2 cellular contexts compared by ENCODE assay signal in genomic region chr4:137735561-137736104, GRCh38.
TF ChIP-seq lines count a peak whose summit lies in the region.

No MANE protein-coding gene starts in this region.

TF ChIP-seq in GM12878, 131 proteins besides CTCF, POLR2A, EP300 and RAD21:
- TF ChIP-seq SIN3A (IDR thresholded peaks at IDR 0.05; ENCODE audit: low read depth, low read length) (no peak), MTA2 (IDR thresholded peaks at IDR 0.05; ENCODE audit: low read depth) (no peak), BCL11A (IDR thresholded peaks at IDR 0.05; ENCODE audit: low read depth, low read length) (no peak), POLR2AphosphoS2 (IDR thresholded peaks at IDR 0.05; ENCODE audit: low read depth, low read length) (no peak), ZNF274 (IDR thresholded peaks at IDR 0.05; ENCODE audit: insufficient read depth, insufficient read length) (no peak), NR2C2 (IDR thresholded peaks at IDR 0.05; ENCODE audit: borderline replicate concordance, control insufficient read depth, insufficient read length, low read depth) (no peak), SREBF2 (IDR thresholded peaks at IDR 0.05; ENCODE audit: low read length) (no peak), KAT2A (conservative IDR thresholded peaks at IDR 0.05; ENCODE audit: control insufficient read depth, low read depth, low read length) (no peak), TAF1 (IDR thresholded peaks at IDR 0.05; ENCODE audit: borderline replicate concordance, low read depth, low read length) (no peak), NFYA (IDR thresholded peaks at IDR 0.05; ENCODE audit: borderline replicate concordance, low read depth, low read length) (no peak), NRF1 (conservative IDR thresholded peaks at IDR 0.05; ENCODE audit: low read depth, low read length) (no peak), ZNF24 (IDR thresholded peaks at IDR 0.05) (no peak)
TF ChIP-seq in GM12878: peak in this region for 0.

TF ChIP-seq in HepG2, 621 proteins besides CTCF, POLR2A, EP300 and RAD21:
- TF ChIP-seq HHEX (CRISPR knock-in tag; IDR thresholded peaks at IDR 0.05): no peak
TF ChIP-seq in HepG2: peak in this region for 0.
